ENCODE assay signal across 1 cellular context in genomic region chr19:29578349-29578748, GRCh38.
TF ChIP-seq lines count a peak whose summit lies in the region.

No MANE protein-coding gene starts in this region.

TF ChIP-seq in HEK293, 187 proteins besides CTCF, POLR2A, EP300 and RAD21 (continued from another document):
- no peak for TF ChIP-seq ZNF148 (tag by site-specific recombination; IDR thresholded peaks at IDR 0.05; ENCODE audit: borderline replicate concordance)
- TF ChIP-seq ZBTB10 (tag by site-specific recombination; IDR thresholded peaks at IDR 0.05): no peak
- TF ChIP-seq ZNF23 (tag by site-specific recombination; IDR thresholded peaks at IDR 0.05; ENCODE audit: borderline replicate concordance): 0 out of 2 replicates have a peak, but pooled peaks have one; percentile 12
- TF ChIP-seq ZFP69B (tag by site-specific recombination; IDR thresholded peaks at IDR 0.05): no peak
- TF ChIP-seq ZBTB6 (tag by site-specific recombination; IDR thresholded peaks at IDR 0.05): no peak
- TF ChIP-seq YY2 (tag by site-specific recombination; IDR thresholded peaks at IDR 0.05): no peak
- no peak for TF ChIP-seq ZNF211 (tag by site-specific recombination; IDR thresholded peaks at IDR 0.05; ENCODE audit: low read depth)
- TF ChIP-seq ZNF596 (tag by site-specific recombination; IDR thresholded peaks at IDR 0.05): peak; percentile 71; the same call in 1 of the 2 replicates
- no peak for TF ChIP-seq ZNF830 (tag by site-specific recombination; IDR thresholded peaks at IDR 0.05; ENCODE audit: low read depth)
- TF ChIP-seq ZNF404 (tag by site-specific recombination; IDR thresholded peaks at IDR 0.05): no peak
- TF ChIP-seq ZFP37 (tag by site-specific recombination; IDR thresholded peaks at IDR 0.05): no peak
- TF ChIP-seq ZNF580 (tag by site-specific recombination; IDR thresholded peaks at IDR 0.05): no peak
- TF ChIP-seq ZBTB48 (tag by site-specific recombination; IDR thresholded peaks at IDR 0.05): no peak
- no peak for TF ChIP-seq GLI2 (tag by site-specific recombination; IDR thresholded peaks at IDR 0.05; ENCODE audit: borderline replicate concordance, low read depth)
